Comparison of ENCODE assay signal across 37 cellular contexts in genomic region chr6:47391675-47392074, GRCh38.
"Had no signal": no experiment of that assay in that cellular context is flagged by ENCODE, and none has a peak within 500 bp of the region (broad histone marks: within the 10 kb centered on the region; RNA-seq: fewer than 3 reads in every experiment).

No MANE protein-coding gene starts in this region.

- FAIRE-seq: astrocyte, TTC549 had no signal

- H3K4me3 Mint-ChIP-seq: activated B cell treated with CpG ODN at 0.5 μM for 24 hours; activated CD4-positive, alpha-beta memory T cell treated with anti-CD3 and anti-CD28 coated beads for 36 hours; activated CD4-positive, alpha-beta T cell treated with anti-CD3 and anti-CD28 coated beads, Interleukin-2, amount 10 ng/mL, durations not matched to agents 24 days and 14 days; activated CD8-positive, alpha-beta T cell treated with anti-CD3 and anti-CD28 coated beads for 36 hours; activated naive CD4-positive, alpha-beta T cell treated with anti-CD3 and anti-CD28 coated beads for 36 hours; activated naive CD8-positive, alpha-beta T cell treated with anti-CD3 and anti-CD28 coated beads for 36 hours; activated T-cell treated with anti-CD3 and anti-CD28 coated beads, Interleukin-2, amount 50 U/mL, for 4 hours; activated T-cell treated with anti-CD3 and anti-CD28 coated beads, Interleukin-2, amount 50 U/mL, for 72 hours; activated T-helper 1 cell treated with anti-CD3 and anti-CD28 coated beads, Interleukin-12 subunit alpha, Interleukin-12 subunit beta, Interleukin-2, Interleukin-4 antibody, amounts not matched to agents 30 ng/mL and 10 ng/mL and 1 ng/mL, durations not matched to agents 14 hours and 24 hours and 36 hours; activated T-helper 17 cell treated with anti-CD3 and anti-CD28 coated beads, Interleukin-2, amount 50 U/mL, for 72 hours; T-helper 1 cell treated with Interleukin-12 subunit alpha and Interleukin-12 subunit beta and Interleukin-4 antibody, amounts not matched to agents 30 μg/mL and 1 μg/mL, for 36 hours; T-helper 2 cell treated with Interferon-gamma antibody and Interleukin-4, amounts not matched to agents 5 μg/mL and 100 μg/mL, for 36 hours had no signal

- H3K9me3 ChIP-seq: adrenal gland, body of pancreas had no signal

- H3K27me3 ChIP-seq: adrenal gland, body of pancreas, brain microvascular endothelial cell, breast epithelium had no signal

- H3K36me3 Mint-ChIP-seq: activated CD4-positive, alpha-beta memory T cell treated with anti-CD3 and anti-CD28 coated beads for 36 hours had no signal

- DNase-seq: activated B cell treated with CpG ODN at 0.5 μM for 24 hours; activated CD4-positive, alpha-beta memory T cell treated with anti-CD3 and anti-CD28 coated beads for 36 hours; activated CD4-positive, alpha-beta T cell treated with anti-CD3 and anti-CD28 coated beads for 4 hours; activated CD4-positive, alpha-beta T cell treated with anti-CD3 and anti-CD28 coated beads, Interleukin-2, amount 10 ng/mL, durations not matched to agents 24 days and 14 days; activated CD4-positive, alpha-beta T cell treated with anti-CD3 and anti-CD28 coated beads, Interleukin-2, amount 50 U/mL, for 1 hour; activated CD4-positive, alpha-beta T cell treated with anti-CD3 and anti-CD28 coated beads, Interleukin-2, amount 50 U/mL, for 4 hours; activated CD4-positive, CD25-positive, alpha-beta regulatory T cell treated with anti-CD3 and anti-CD28 coated beads, Interleukin-2, amount 50 U/mL, for 72 hours; activated CD8-positive, alpha-beta memory T cell treated with anti-CD3 and anti-CD28 coated beads, Interleukin-2, amount 50 U/mL, for 4 hours; activated CD8-positive, alpha-beta T cell treated with anti-CD3 and anti-CD28 coated beads for 36 hours; activated effector memory CD4-positive, alpha-beta T cell treated with anti-CD3 and anti-CD28 coated beads, Interleukin-2, amount 50 U/mL, for 16 hours; activated gamma-delta T cell treated with Interleukin-2 at 50 U/mL for 16 hours; activated naive CD4-positive, alpha-beta T cell; activated naive CD4-positive, alpha-beta T cell treated with anti-CD3 and anti-CD28 coated beads for 36 hours; activated naive CD4-positive, alpha-beta T cell treated with anti-CD3 and anti-CD28 coated beads, Interleukin-2, amount 50 U/mL, for 16 hours; activated naive CD8-positive, alpha-beta T cell treated with anti-CD3 and anti-CD28 coated beads for 36 hours; activated T-cell treated with anti-CD3 and anti-CD28 coated beads for 4 hours; activated T-cell treated with anti-CD3 and anti-CD28 coated beads, Interleukin-2, amount 50 U/mL, for 1 hour; activated T-cell treated with anti-CD3 and anti-CD28 coated beads, Interleukin-2, amount 50 U/mL, for 4 hours; activated T-cell treated with anti-CD3 and anti-CD28 coated beads, Interleukin-2, amount 50 U/mL, for 72 hours; adrenal gland; amniotic stem cell; aorta; body of pancreas; brain microvascular endothelial cell; central memory CD4-positive, alpha-beta T cell; T-helper 1 cell; T-helper 2 cell; T-helper 9 cell had no signal

- H3K27ac ChIP-seq: adrenal gland, body of pancreas, brain microvascular endothelial cell, breast epithelium, VCaP had no signal

- H3K36me3 ChIP-seq: adrenal gland, brain microvascular endothelial cell, breast epithelium had no signal

- ATAC-seq: activated CD8-positive, alpha-beta T cell treated with anti-CD3 and anti-CD28 coated beads for 36 hours; activated naive CD4-positive, alpha-beta T cell treated with anti-CD3 and anti-CD28 coated beads, Interleukin-2, amount 50 U/mL, for 72 hours; activated T-cell treated with anti-CD3 and anti-CD28 coated beads, Interleukin-2, amount 50 U/mL, for 4 hours; activated T-cell treated with anti-CD3 and anti-CD28 coated beads, Interleukin-2, amount 50 U/mL, for 72 hours; activated T-helper 17 cell treated with anti-CD3 and anti-CD28 coated beads, Interleukin-2, amount 50 U/mL, for 72 hours; body of pancreas had no signal

- H3K4me3 ChIP-seq: adrenal gland, body of pancreas, breast epithelium had no signal

- H3K27ac Mint-ChIP-seq: activated B cell treated with CpG ODN at 0.5 μM for 24 hours; activated CD4-positive, alpha-beta memory T cell treated with anti-CD3 and anti-CD28 coated beads for 36 hours; activated CD4-positive, alpha-beta T cell treated with anti-CD3 and anti-CD28 coated beads, Interleukin-2, amount 10 ng/mL, durations not matched to agents 24 days and 14 days; activated CD8-positive, alpha-beta T cell treated with anti-CD3 and anti-CD28 coated beads for 36 hours; activated naive CD4-positive, alpha-beta T cell treated with anti-CD3 and anti-CD28 coated beads for 36 hours; activated naive CD4-positive, alpha-beta T cell treated with anti-CD3 and anti-CD28 coated beads, Interleukin-2, amount 50 U/mL, for 72 hours; activated naive CD8-positive, alpha-beta T cell treated with anti-CD3 and anti-CD28 coated beads for 36 hours; activated T-cell treated with anti-CD3 and anti-CD28 coated beads, Interleukin-2, amount 50 U/mL, for 72 hours; activated T-helper 1 cell treated with anti-CD3 and anti-CD28 coated beads, Interleukin-12 subunit alpha, Interleukin-12 subunit beta, Interleukin-2, Interleukin-4 antibody, amounts not matched to agents 30 ng/mL and 10 ng/mL and 1 ng/mL, durations not matched to agents 14 hours and 24 hours and 36 hours; activated T-helper 17 cell treated with anti-CD3 and anti-CD28 coated beads, Interleukin-2, amount 50 U/mL, for 72 hours; T-helper 1 cell treated with Interleukin-12 subunit alpha and Interleukin-12 subunit beta and Interleukin-4 antibody, amounts not matched to agents 30 μg/mL and 1 μg/mL, for 36 hours; T-helper 2 cell treated with Interferon-gamma antibody and Interleukin-4, amounts not matched to agents 5 μg/mL and 100 μg/mL, for 36 hours had no signal

- H3K4me1 Mint-ChIP-seq: activated B cell treated with CpG ODN at 0.5 μM for 24 hours; activated CD4-positive, alpha-beta T cell treated with anti-CD3 and anti-CD28 coated beads, Interleukin-2, amount 10 ng/mL, durations not matched to agents 24 days and 14 days; activated naive CD8-positive, alpha-beta T cell treated with anti-CD3 and anti-CD28 coated beads for 36 hours; activated T-helper 17 cell treated with anti-CD3 and anti-CD28 coated beads, Interleukin-2, amount 50 U/mL, for 72 hours had no signal

- H3K4me1 ChIP-seq: adrenal gland, body of pancreas, breast epithelium had no signal
